In genomic region chr4:41006141-41006540, GRCh38 we compare ENCODE assay signal across 18 cellular contexts.
DNase-seq lines count a peak whose midpoint lies in the region; ATAC-seq and TF ChIP-seq lines count a peak whose summit lies in the region.
"Had no signal": no experiment of that assay in that cellular context is flagged by ENCODE, and none has a peak within 500 bp of the region (broad histone marks: within the 10 kb centered on the region; RNA-seq: fewer than 3 reads in every experiment).

No MANE protein-coding gene starts in this region.

- H2AFZ ChIP-seq in IMR-90 (replicated peaks; ENCODE audit: low read length, poor library complexity), result no peak overlapping the region

- H2AK9ac ChIP-seq in IMR-90 (replicated peaks; ENCODE audit: low read depth, low read length, poor library complexity), result no peak overlapping the region

- H3K4me1 Mint-ChIP-seq in chondrocyte (ENCODE audit: low read depth), result peaks cover 52% of the 10 kb centered on the region

- H3K4me3 Mint-ChIP-seq in chondrocyte (ENCODE audit: unreplicated experiment), result no peak overlapping the region
- H3K4me3 Mint-ChIP-seq: CD4-positive, alpha-beta T cell had no signal

- H2BK5ac ChIP-seq in IMR-90 (ENCODE audit: low read depth, low read length, poor library complexity, severe bottlenecking), result no peak overlapping the region

- no peaks in the 10 kb centered on the region for H3K9me3 Mint-ChIP-seq in chondrocyte (ENCODE audit: low read depth)
- H3K9me3 Mint-ChIP-seq: CD4-positive, alpha-beta T cell had no signal

- H3K27me3 ChIP-seq in IMR-90 (ENCODE audit: control insufficient read depth, insufficient read depth, low read length) (no peaks in the 10 kb centered on the region), lower lobe of right lung (ENCODE audit: low read depth) (no peaks in the 10 kb centered on the region)

- H3K36me3 Mint-ChIP-seq in chondrocyte (ENCODE audit: low read depth), result peaks cover 5% of the 10 kb centered on the region

- DNase-seq in EH (ENCODE audit: low read depth) (peak; percentile 82), IMR-90 (peak; percentile 55), chondrocyte (ENCODE audit: low spot score) (no peak), hepatic stellate cell (ENCODE audit: low spot score) (peak; percentile 43), lower lobe of right lung (no peak), NCI-H187 treated with DMSO at 0.1 percent for 48 hours (lab: John Stamatoyannopoulos, UW) (no peak), GOT3 (lab: John Stamatoyannopoulos, UW) (no peak)
- DNase-seq: CD4-positive, alpha-beta T cell; DMS153; HCEC 1CT; KBM-7; NCI-H1417; NCI-H187; NCI-H526; PC-3; RPMI8226; SHP77 treated with DMSO at 0.1 percent for 48 hours had no signal

- H4K8ac ChIP-seq in IMR-90 (ENCODE audit: low read depth in 2 of 2, low read length in 2 of 2), result no peak overlapping the region

- no peak overlapping the region for H3K27ac ChIP-seq in IMR-90 (ENCODE audit: insufficient read depth, low read length)
- H3K27ac ChIP-seq in lower lobe of right lung, result no peak overlapping the region

- no TSS peak for BruUV-seq in IMR-90 (replicated peaks; lab: Mats Ljungman, UMichigan)

- no peak overlapping the region for H3K4ac ChIP-seq in IMR-90 (ENCODE audit: low read depth, low read length)

- H3K36me3 ChIP-seq in IMR-90 (ENCODE audit: control insufficient read depth, insufficient read depth, low read length) (0 out of 2 replicates have a peak, but pooled peaks cover 1% of the 10 kb centered on the region), lower lobe of right lung (no peaks in the 10 kb centered on the region)

- TF ChIP-seq RAD21 in IMR-90 (IDR thresholded peaks at IDR 0.05; ENCODE audit: low read length), result no peak

- no peak overlapping the region for H3K4me2 ChIP-seq in IMR-90 (ENCODE audit: low read depth, low read length)

- H3K14ac ChIP-seq in IMR-90 (replicated peaks; ENCODE audit: low read depth, low read length), result no peak overlapping the region

- no peak overlapping the region for H3K9ac ChIP-seq in IMR-90 (ENCODE audit: low read depth, low read length)

- CTCF ChIA-PET in IMR-90 (lab: Yijun Ruan, JAX), result no interaction called here

- H2BK15ac ChIP-seq in IMR-90 (ENCODE audit: low read depth, low read length), result no peak overlapping the region

- H3K9me3 ChIP-seq in IMR-90 (ENCODE audit: control insufficient read depth, insufficient read depth, low read length), result no peaks in the 10 kb centered on the region
- H3K9me3 ChIP-seq in lower lobe of right lung, result no peaks in the 10 kb centered on the region

- H3K56ac ChIP-seq in IMR-90 (ENCODE audit: extremely low read depth, insufficient read depth, low read length), result no peak overlapping the region

- H3K4me3 ChIP-seq in IMR-90 (ENCODE audit: insufficient read depth, low read depth, low read length) (no peak overlapping the region), lower lobe of right lung (no peak overlapping the region)

- H4K20me1 ChIP-seq in IMR-90 (ENCODE audit: insufficient read depth, low read length), result no peaks in the 10 kb centered on the region

- H2BK20ac ChIP-seq in IMR-90 (ENCODE audit: low read depth, low read length), result no peak overlapping the region

- H3K27ac Mint-ChIP-seq in chondrocyte (ENCODE audit: unreplicated experiment), result peak overlapping the region; percentile 73
- H3K27ac Mint-ChIP-seq: CD4-positive, alpha-beta T cell had no signal

- H3K9me1 ChIP-seq in IMR-90 (ENCODE audit: insufficient read depth, low read length), result peaks cover 5% of the 10 kb centered on the region; the same call in 1 of the 2 replicates

- H4K91ac ChIP-seq in IMR-90 (ENCODE audit: insufficient read depth, low read depth, low read length), result no peak overlapping the region

- in situ Hi-C loops in IMR-90 (cut with MboI; ENCODE audit: low sequenced_read_pairs), result no loop called here

- dilution Hi-C loops in IMR-90 (cut with HindIII; ENCODE audit: low sequenced_read_pairs, unreplicated experiment), result no loop called here

- no peak overlapping the region for H3K23ac ChIP-seq in IMR-90 (ENCODE audit: low read depth, low read length)

- no peak for ATAC-seq in IMR-90 (ENCODE audit: low read depth)
- ATAC-seq in lower lobe of right lung, result no peak
- no peak for ATAC-seq in HG02852 (IDR thresholded peaks at IDR 0.05; ENCODE audit: unreplicated experiment)
- ATAC-seq: PC-3 had no signal

- no CpG with 5 or more reads among the region's 4 CpGs for WGBS in IMR-90 (ENCODE audit: extremely low coverage in 2 of 2, insufficient read length in 1 of 2), 2 experiments

- H2AK5ac ChIP-seq in IMR-90 (ENCODE audit: low read depth, low read length), result no peak overlapping the region

- peaks cover 4% of the 10 kb centered on the region for H3K4me1 ChIP-seq in IMR-90 (ENCODE audit: control insufficient read depth, insufficient read depth, low read length)
- H3K4me1 ChIP-seq in lower lobe of right lung, result peaks cover 3% of the 10 kb centered on the region

- POLR2A ChIA-PET in IMR-90 (lab: Charles Lee; ENCODE audit: unreplicated experiment), result interaction anchor here (0.6 kb wide), 1 partner anchor 290 kb away, joined by 16 read pairs; no protein-coding TSS in a partner anchor

- H4K5ac ChIP-seq in IMR-90 (ENCODE audit: low read depth, low read length), result no peak overlapping the region

- intact Hi-C loops in IMR-90 (cut with micrococcal nuclease) (no loop called here), lower lobe of right lung (cut with DNase I) (no loop called here)

- H3K27me3 Mint-ChIP-seq in chondrocyte (ENCODE audit: low read depth), result no peaks in the 10 kb centered on the region

- H2BK120ac ChIP-seq in IMR-90 (ENCODE audit: low read depth, low read length), result no peak overlapping the region

- H3K18ac ChIP-seq in IMR-90 (ENCODE audit: low read depth, low read length), result no peak overlapping the region

- peaks cover 25 to 26% of the 10 kb centered on the region in 2 experiments for H3K79me1 ChIP-seq in IMR-90 (ENCODE audit: low read depth in 1 of 2, low read length in 2 of 2)

- no peak for TF ChIP-seq POLR2A in IMR-90 (IDR thresholded peaks at IDR 0.05; ENCODE audit: low read depth, low read length)

- TF ChIP-seq CTCF in IMR-90 (conservative IDR thresholded peaks at IDR 0.05; ENCODE audit: low read depth, low read length) (no peak), chondrocyte (IDR thresholded peaks at IDR 0.05) (no peak), lower lobe of right lung (IDR thresholded peaks at IDR 0.05) (no peak)

TF ChIP-seq in IMR-90, 13 proteins besides CTCF, POLR2A, EP300 and RAD21:
- TF ChIP-seq BHLHE40 (IDR thresholded peaks at IDR 0.05; ENCODE audit: low read depth, low read length) (no peak), MXI1 (IDR thresholded peaks at IDR 0.05; ENCODE audit: borderline replicate concordance, low read depth, low read length) (no peak), USF2 (IDR thresholded peaks at IDR 0.05; ENCODE audit: low read depth, low read length) (no peak), NFE2L2 (IDR thresholded peaks at IDR 0.05; ENCODE audit: low read depth, low read length) (no peak), SMC3 (IDR thresholded peaks at IDR 0.05; ENCODE audit: low read depth, low read length) (no peak)

Comparison
In these comparisons a context has a peak if more than half of its experiments do, and no peak if none do; other contexts are left out.
1. DNase-seq: peak in EH (single experiment), IMR-90 (single experiment) and hepatic stellate cell (single experiment); none in chondrocyte (single experiment), lower lobe of right lung (single experiment), NCI-H187 treated with DMSO at 0.1 percent for 48 hours (single experiment) and GOT3 (single experiment).